Comparison of ENCODE assay signal across 1 cellular context in genomic region chr19:1395194-1396018, GRCh38.
A peak's percentile ranks its signal among the peaks of the same experiment; 100 is the strongest.
TF ChIP-seq lines count a peak whose summit lies in the region.

No MANE protein-coding gene starts in this region.

TF ChIP-seq in K562, 482 proteins besides CTCF, POLR2A, EP300 and RAD21:
- TF ChIP-seq PTBP1 (IDR thresholded peaks at IDR 0.05; ENCODE audit: low read depth, low read length) (no peak), TCF7 (IDR thresholded peaks at IDR 0.05; ENCODE audit: borderline replicate concordance) (no peak), ZBTB33 (CRISPR knock-in tag; IDR thresholded peaks at IDR 0.05) (peak; percentile 99), POLR2G (IDR thresholded peaks at IDR 0.05; ENCODE audit: low read depth, low read length) (peak; percentile 49), E2F5 (CRISPR knock-in tag; IDR thresholded peaks at IDR 0.05) (no peak), TCF7L2 (IDR thresholded peaks at IDR 0.05; ENCODE audit: low read depth, low read length) (no peak), ETV5 (CRISPR knock-in tag; IDR thresholded peaks at IDR 0.05; ENCODE audit: low read depth) (no peak), SUPT5H (IDR thresholded peaks at IDR 0.05) (peak; percentile 4), POLR2H (tag; IDR thresholded peaks at IDR 0.05; ENCODE audit: low read depth) (no peak), RBFOX2 (IDR thresholded peaks at IDR 0.05; ENCODE audit: low read depth, low read length) (peak; percentile 57), NCOA2 (IDR thresholded peaks at IDR 0.05; ENCODE audit: partially characterized antibody in 2 of 2) (no peak), HNRNPL (IDR thresholded peaks at IDR 0.05; ENCODE audit: low read depth, low read length) (peak; percentile 17; the same call in 1 of the 2 replicates), NFIC (IDR thresholded peaks at IDR 0.05) (peak; percentile 68), USF1 (CRISPR knock-in tag; IDR thresholded peaks at IDR 0.05) (0 out of 2 replicates have a peak, but pooled peaks have one; percentile 6), PCBP1 (IDR thresholded peaks at IDR 0.05; ENCODE audit: low read depth, low read length, poor library complexity, severe bottlenecking) (peak; percentile 47)
TF ChIP-seq in K562: peak in this region for 8.
